Comparison of ENCODE assay signal across 9 cellular contexts in genomic region chr14:69045857-69046351, GRCh38.
A peak's percentile ranks its signal among the peaks of the same experiment; 100 is the strongest.
DNase-seq lines count a peak whose midpoint lies in the region; TF ChIP-seq lines count a peak whose summit lies in the region.
"Had no signal": no experiment of that assay in that cellular context is flagged by ENCODE, and none has a peak within 500 bp of the region (broad histone marks: within the 10 kb centered on the region; RNA-seq: fewer than 3 reads in every experiment).

No MANE protein-coding gene starts in this region.

- no peaks in the 10 kb centered on the region for H4K20me1 ChIP-seq in smooth muscle cell (ENCODE audit: low read depth)

- no peak overlapping the region for H2AFZ ChIP-seq in smooth muscle cell (ENCODE audit: low read depth)

- DNase-seq in HL-60 (ENCODE audit: low read depth in 1 of 2, low spot score in 1 of 2) (peak; percentile 52 to 63), brain microvascular endothelial cell (no peak), iris pigment epithelial cell (ENCODE audit: low read depth) (peak; percentile 44), smooth muscle cell (lab: John Stamatoyannopoulos, UW; ENCODE audit: unreplicated experiment) (no peak), anterior cingulate cortex (lab: John Stamatoyannopoulos, UW) (no peak), NCI-H446 (lab: John Stamatoyannopoulos, UW) (no peak), DMS53 (lab: John Stamatoyannopoulos, UW) (no peak), activated gamma-delta T cell (lab: John Stamatoyannopoulos, UW) (no peak)
- DNase-seq: amniotic stem cell had no signal

- H3K79me2 ChIP-seq in smooth muscle cell (ENCODE audit: low read depth) = no peaks in the 10 kb centered on the region

- no peak overlapping the region for H3K4me3 ChIP-seq in HL-60 (replicated peaks; ENCODE audit: insufficient read depth, low read length)
- no peak overlapping the region for H3K4me3 ChIP-seq in brain microvascular endothelial cell (ENCODE audit: low read depth, low read length)
- H3K4me3 ChIP-seq in smooth muscle cell = no peak overlapping the region

- WGBS in smooth muscle cell (ENCODE audit: low lambda C conversion rate) = 35% methylated on average over 6 of the region's 6 CpGs

- H3K27ac ChIP-seq in HL-60 (replicated peaks) (no peak overlapping the region), brain microvascular endothelial cell (peak overlapping the region; percentile 49), smooth muscle cell (ENCODE audit: low read depth) (peak overlapping the region; percentile 95)

- H3K4me2 ChIP-seq in smooth muscle cell = peak overlapping the region; percentile 32

- H3K27me3 ChIP-seq in HL-60 (ENCODE audit: insufficient read depth, poor library complexity, severe bottlenecking) (no peaks in the 10 kb centered on the region), brain microvascular endothelial cell (replicated peaks) (no peaks in the 10 kb centered on the region), smooth muscle cell (ENCODE audit: low read depth) (no peaks in the 10 kb centered on the region)

- H3F3A ChIP-seq in smooth muscle cell (ENCODE audit: low read depth) = peaks cover 41% of the 10 kb centered on the region

- peaks cover 54% of the 10 kb centered on the region for H3K4me1 ChIP-seq in smooth muscle cell (ENCODE audit: low read depth)

- peak overlapping the region; percentile 55 for H3K9ac ChIP-seq in smooth muscle cell (ENCODE audit: low read depth)

- no peaks in the 10 kb centered on the region for H3K9me3 ChIP-seq in smooth muscle cell (replicated peaks; ENCODE audit: low read depth)

- TF ChIP-seq CTCF in HL-60 (IDR thresholded peaks at IDR 0.05; ENCODE audit: insufficient read depth, low read length) (no peak), brain microvascular endothelial cell (IDR thresholded peaks at IDR 0.05; ENCODE audit: low read depth, low read length, missing control alignments) (no peak), smooth muscle cell (IDR thresholded peaks at IDR 0.05; ENCODE audit: borderline replicate concordance, insufficient read depth, poor library complexity, severe bottlenecking) (no peak)

- no peaks in the 10 kb centered on the region for H3K36me3 ChIP-seq in brain microvascular endothelial cell (replicated peaks)
- no peaks in the 10 kb centered on the region for H3K36me3 ChIP-seq in smooth muscle cell (ENCODE audit: low read depth)

- in situ Hi-C loops in brain microvascular endothelial cell (cut with HindIII; ENCODE audit: low pct_ligation_motif_present, low sequenced_read_pairs) = no loop called here

Comparison
In these comparisons a context has a peak if more than half of its experiments do, and no peak if none do; other contexts are left out.
1. DNase-seq: peak in HL-60 (2 of 2) and iris pigment epithelial cell (single experiment); none in brain microvascular endothelial cell (single experiment), smooth muscle cell (single experiment), anterior cingulate cortex (0 of 58), NCI-H446 (0 of 2), DMS53 (single experiment) and activated gamma-delta T cell (single experiment).